19 cellular contexts compared by ENCODE assay signal in genomic region chr10:78892383-78893191, GRCh38.
DNase-seq lines count a peak whose midpoint lies in the region; ATAC-seq, FAIRE-seq and TF ChIP-seq lines count a peak whose summit lies in the region.
"Had no signal": no experiment of that assay in that cellular context is flagged by ENCODE, and none has a peak within 500 bp of the region (broad histone marks: within the 10 kb centered on the region; RNA-seq: fewer than 3 reads in every experiment).

No MANE protein-coding gene starts in this region.

- H3K9me3 Mint-ChIP-seq in glutamatergic neuron (ENCODE audit: unreplicated experiment): no peaks in the 10 kb centered on the region
- H3K9me3 Mint-ChIP-seq: activated naive CD8-positive, alpha-beta T cell treated with anti-CD3 and anti-CD28 coated beads, Interleukin-2, amount 50 U/mL, for 24 hours; CD4-positive, alpha-beta T cell; stimulated activated memory B cell treated with anti-CD40 and anti-IgM and Interleukin-4, amounts not matched to agents 10 μg/mL and 1 μg/mL and 100 μg/mL, for 72 hours had no signal

- no peak for FAIRE-seq in HepG2 (lab: Jason Lieb, UNC)

- H3K4me1 Mint-ChIP-seq in glutamatergic neuron (ENCODE audit: low read depth, unreplicated experiment): peaks cover 14% of the 10 kb centered on the region
- H3K4me1 Mint-ChIP-seq: activated naive CD8-positive, alpha-beta T cell treated with anti-CD3 and anti-CD28 coated beads, Interleukin-2, amount 50 U/mL, for 24 hours; stimulated activated memory B cell treated with anti-CD40 and anti-IgM and Interleukin-4, amounts not matched to agents 10 μg/mL and 1 μg/mL and 100 μg/mL, for 72 hours had no signal

- no peak for ATAC-seq in HepG2
- ATAC-seq in right lobe of liver: no peak
- no peak for ATAC-seq in esophagus mucosa
- ATAC-seq: activated naive CD8-positive, alpha-beta T cell treated with anti-CD3 and anti-CD28 coated beads, Interleukin-2, amount 50 U/mL, for 24 hours; left lobe of liver; naive thymus-derived CD8-positive, alpha-beta T cell; stimulated activated memory B cell treated with anti-CD40 and anti-IgM and Interleukin-4, amounts not matched to agents 10 μg/mL and 1 μg/mL and 100 μg/mL, for 72 hours had no signal

- in situ Hi-C loops in HepG2 (cut with HindIII; ENCODE audit: extremely low pct_ligation_motif_present, low pct_unique_long_range_greater_than_20kb): no loop called here

- peaks cover 24% of the 10 kb centered on the region for H3K4me1 ChIP-seq in HepG2 (ENCODE audit: insufficient read depth, low read length)
- H3K4me1 ChIP-seq in right lobe of liver: no peaks in the 10 kb centered on the region
- H3K4me1 ChIP-seq: sigmoid colon had no signal

- H3K4me3 ChIP-seq in HepG2 (replicated peaks in 1 of 3; ENCODE audit: insufficient read depth in 1 of 3, low read depth in 2 of 3, low read length in 3 of 3) (no peak overlapping the region), right lobe of liver (no peak overlapping the region), NB4 (ENCODE audit: low read depth, low read length) (no peak overlapping the region), WERI-Rb-1 (ENCODE audit: low read depth, low read length) (no peak overlapping the region)
- H3K4me3 ChIP-seq: hepatocyte, sigmoid colon, SK-N-MC had no signal

- TF ChIP-seq CTCF in HepG2 (CRISPR knock-in tag; IDR thresholded peaks at IDR 0.05): no peak
- no peak for TF ChIP-seq CTCF in right lobe of liver (IDR thresholded peaks at IDR 0.05)
- TF ChIP-seq CTCF in NB4 (IDR thresholded peaks at IDR 0.05; ENCODE audit: low read depth, low read length): no peak
- no peak for TF ChIP-seq CTCF in glutamatergic neuron (IDR thresholded peaks at IDR 0.05; ENCODE audit: partially characterized antibody, unreplicated experiment)
- TF ChIP-seq CTCF in WERI-Rb-1 (IDR thresholded peaks at IDR 0.05; ENCODE audit: low read depth, low read length): no peak
- TF ChIP-seq CTCF in GM10248 (IDR thresholded peaks at IDR 0.05; ENCODE audit: control extremely low read depth, extremely low read depth, low read depth, missing control alignments): no peak

- POLR2A ChIA-PET in HepG2 (lab: Yijun Ruan, JAX): no interaction called here
- POLR2A ChIA-PET in GM10248 (lab: Yijun Ruan, JAX): no interaction called here

- no peak overlapping the region for H3K4me2 ChIP-seq in HepG2 (ENCODE audit: low read depth, low read length)
- H3K4me2 ChIP-seq: hepatocyte had no signal

- intact Hi-C loops in HepG2 (cut with micrococcal nuclease; ENCODE audit: unreplicated experiment) (no loop called here), right lobe of liver (cut with DNase I) (no loop called here)

- peak overlapping the region; percentile 47 for H3K4me3 Mint-ChIP-seq in glutamatergic neuron (ENCODE audit: unreplicated experiment)
- H3K4me3 Mint-ChIP-seq: activated naive CD8-positive, alpha-beta T cell treated with anti-CD3 and anti-CD28 coated beads, Interleukin-2, amount 50 U/mL, for 24 hours; CD4-positive, alpha-beta T cell; naive thymus-derived CD8-positive, alpha-beta T cell; stimulated activated memory B cell treated with anti-CD40 and anti-IgM and Interleukin-4, amounts not matched to agents 10 μg/mL and 1 μg/mL and 100 μg/mL, for 72 hours had no signal

- CTCF ChIA-PET in HepG2 (lab: Yijun Ruan, JAX; ENCODE audit: low intra/inter-chr PET ratio, low total read pairs) (no interaction called here), GM10248 (lab: Yijun Ruan, JAX) (no interaction called here)

- no peak overlapping the region for H3K27ac Mint-ChIP-seq in glutamatergic neuron (ENCODE audit: unreplicated experiment)
- H3K27ac Mint-ChIP-seq: activated naive CD8-positive, alpha-beta T cell treated with anti-CD3 and anti-CD28 coated beads, Interleukin-2, amount 50 U/mL, for 24 hours; CD4-positive, alpha-beta T cell; stimulated activated memory B cell treated with anti-CD40 and anti-IgM and Interleukin-4, amounts not matched to agents 10 μg/mL and 1 μg/mL and 100 μg/mL, for 72 hours had no signal

- H4K20me1 ChIP-seq in HepG2 (ENCODE audit: insufficient read depth, low read length): no peaks in the 10 kb centered on the region

- H3K27ac ChIP-seq in HepG2 (ENCODE audit: extremely low read length, insufficient read depth, low read length) (no peak overlapping the region), right lobe of liver (no peak overlapping the region), WERI-Rb-1 (no peak overlapping the region)
- H3K27ac ChIP-seq: hepatocyte, sigmoid colon, SK-N-MC had no signal

- no peaks in the 10 kb centered on the region for H3K36me3 ChIP-seq in HepG2 (replicated peaks in 1 of 2; ENCODE audit: control insufficient read depth in 1 of 2, insufficient read depth in 2 of 2, low read length in 2 of 2)
- H3K36me3 ChIP-seq in right lobe of liver: no peaks in the 10 kb centered on the region
- H3K36me3 ChIP-seq in WERI-Rb-1: no peaks in the 10 kb centered on the region
- H3K36me3 ChIP-seq: sigmoid colon had no signal

- peaks cover 0 to 52% of the 10 kb centered on the region in 2 experiments; a peak in 3 of 5 replicates for H3K27me3 ChIP-seq in HepG2 (ENCODE audit: control insufficient read depth in 1 of 2, insufficient read depth in 2 of 2, low read length in 2 of 2)
- H3K27me3 ChIP-seq in right lobe of liver: no peaks in the 10 kb centered on the region
- no peaks in the 10 kb centered on the region for H3K27me3 ChIP-seq in WERI-Rb-1 (ENCODE audit: insufficient read depth, low read depth, severe bottlenecking)
- H3K27me3 ChIP-seq: hepatocyte, sigmoid colon had no signal

- DNase-seq in HepG2 (ENCODE audit: low spot score) (no peak), right lobe of liver (no peak), NB4 (ENCODE audit: low read depth) (peak; percentile 30), glutamatergic neuron (no peak), WERI-Rb-1 (no peak), globus pallidus (ENCODE audit: low spot score) (no peak), GM10248 (ENCODE audit: extremely low spot score) (no peak)
- DNase-seq: activated naive CD8-positive, alpha-beta T cell treated with anti-CD3 and anti-CD28 coated beads, Interleukin-2, amount 50 U/mL, for 24 hours; activated T-cell treated with anti-CD3 and anti-CD28 coated beads for 4 hours; CD4-positive, alpha-beta T cell; EL; NCI-H1694 treated with DMSO at 0.1 percent for 48 hours; sigmoid colon had no signal

- 22% methylated on average over 6 of the region's 7 CpGs for WGBS in HepG2 (ENCODE audit: low lambda C conversion rate)
- 65% methylated on average over 5 of the region's 7 CpGs for WGBS in right lobe of liver (ENCODE audit: insufficient coverage, low coverage, low lambda C conversion rate, missing lambda C conversion rate)

- no peak for TF ChIP-seq RAD21 in HepG2 (CRISPR knock-in tag; IDR thresholded peaks at IDR 0.05)

- H3K79me2 ChIP-seq in HepG2 (ENCODE audit: insufficient read depth, low read length): no peaks in the 10 kb centered on the region
- H3K79me2 ChIP-seq: hepatocyte had no signal

- BruUV-seq in HepG2 (replicated peaks; lab: Mats Ljungman, UMichigan): no TSS peak

- H3K9ac ChIP-seq in HepG2 (ENCODE audit: insufficient read depth, low read depth, low read length): no peak overlapping the region

- TF ChIP-seq EP300 in HepG2 (IDR thresholded peaks at IDR 0.05; ENCODE audit: low read depth in 2 of 2, low read length in 2 of 2) (no peak), HepG2 (CRISPR knock-in tag; IDR thresholded peaks at IDR 0.05; ENCODE audit: borderline replicate concordance) (no peak)

- no peak overlapping the region for H2AFZ ChIP-seq in HepG2 (ENCODE audit: low read length)
- H2AFZ ChIP-seq: hepatocyte had no signal

- H3K36me3 Mint-ChIP-seq in glutamatergic neuron (ENCODE audit: unreplicated experiment): no peaks in the 10 kb centered on the region
- H3K36me3 Mint-ChIP-seq: naive thymus-derived CD8-positive, alpha-beta T cell; stimulated activated memory B cell treated with anti-CD40 and anti-IgM and Interleukin-4, amounts not matched to agents 10 μg/mL and 1 μg/mL and 100 μg/mL, for 72 hours had no signal

- no peaks in the 10 kb centered on the region for H3K27me3 Mint-ChIP-seq in glutamatergic neuron (ENCODE audit: unreplicated experiment)
- H3K27me3 Mint-ChIP-seq: CD4-positive, alpha-beta T cell had no signal

- TF ChIP-seq POLR2A in HepG2 (IDR thresholded peaks at IDR 0.05; ENCODE audit: insufficient read depth in 1 of 2, low read depth in 2 of 2, low read length in 2 of 2) (no peak), right lobe of liver (IDR thresholded peaks at IDR 0.05) (no peak), NB4 (IDR thresholded peaks at IDR 0.05; ENCODE audit: extremely low read depth, insufficient read length) (no peak)

- no peaks in the 10 kb centered on the region for H3K9me3 ChIP-seq in HepG2 (ENCODE audit: low read length)
- no peaks in the 10 kb centered on the region for H3K9me3 ChIP-seq in right lobe of liver
- no peaks in the 10 kb centered on the region for H3K9me3 ChIP-seq in WERI-Rb-1 (ENCODE audit: severe bottlenecking)
- H3K9me3 ChIP-seq: sigmoid colon had no signal

TF ChIP-seq in HepG2, 621 proteins besides CTCF, POLR2A, EP300 and RAD21:
- TF ChIP-seq ZNF10 (CRISPR knock-in tag; IDR thresholded peaks at IDR 0.05; ENCODE audit: borderline replicate concordance, low read depth) (no peak), MEIS1 (CRISPR knock-in tag; IDR thresholded peaks at IDR 0.05; ENCODE audit: borderline replicate concordance) (no peak), MAFF (IDR thresholded peaks at IDR 0.05; ENCODE audit: low read depth, low read length) (peak; percentile 76), MAFK (conservative IDR thresholded peaks at IDR 0.05 in 1 of 2, IDR thresholded peaks at IDR 0.05 in 1 of 2; ENCODE audit: low read length in 2 of 2) (peak; percentile 78 to 86; a peak in 3 of 4 replicates), PCBP2 (optimal IDR thresholded peaks at IDR 0.05; ENCODE audit: low read depth, low read length, poor library complexity, severe bottlenecking) (no peak), SRY (CRISPR knock-in tag; IDR thresholded peaks at IDR 0.05) (no peak)
TF ChIP-seq in HepG2: peak in this region for 2.
